Comparison of ENCODE assay signal across 1 cellular context in the genomic region with DNA sequence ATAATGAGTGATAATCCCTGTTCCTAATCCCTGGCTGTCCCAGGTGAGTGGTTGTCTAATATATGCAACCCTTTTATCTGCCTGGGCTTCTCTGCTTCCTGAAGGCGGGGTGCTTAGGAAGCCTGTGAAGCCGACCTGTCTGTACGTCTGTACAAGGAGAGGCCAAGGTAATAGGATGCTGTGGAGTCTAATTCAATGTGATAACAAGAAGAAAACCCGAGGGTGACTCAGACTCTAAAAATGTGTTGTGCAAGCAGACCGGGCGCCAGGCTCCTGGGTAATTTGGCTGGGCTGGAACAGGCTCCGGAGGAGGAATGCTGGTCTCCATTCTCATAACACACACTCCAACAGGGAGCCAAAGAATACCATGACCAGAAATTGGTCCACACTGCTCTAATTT.
TF ChIP-seq lines count a peak whose summit lies in the region.

No MANE protein-coding gene starts in this region.

TF ChIP-seq in K562, 482 proteins besides CTCF, POLR2A, EP300 and RAD21 (continued from another document and continues in another):
- TF ChIP-seq IRF2 (CRISPR knock-in tag; IDR thresholded peaks at IDR 0.05) (no peak), BRD4 (IDR thresholded peaks at IDR 0.05) (no peak), ARID1B (IDR thresholded peaks at IDR 0.05) (peak; percentile 60), RAD51 (IDR thresholded peaks at IDR 0.05; ENCODE audit: borderline replicate concordance, low read depth) (no peak), ZSCAN29 (IDR thresholded peaks at IDR 0.05) (no peak), ZBTB9 (CRISPR knock-in tag; IDR thresholded peaks at IDR 0.05) (no peak), ZBTB17 (CRISPR knock-in tag; IDR thresholded peaks at IDR 0.05) (no peak), CEBPB (tag; IDR thresholded peaks at IDR 0.05) (peak; percentile 95), LEF1 (IDR thresholded peaks at IDR 0.05) (no peak), CBFA2T2 (conservative IDR thresholded peaks at IDR 0.05) (0 out of 2 replicates have a peak, but pooled peaks have one; percentile 6), ZNF318 (IDR thresholded peaks at IDR 0.05; ENCODE audit: borderline replicate concordance in 1 of 2, low read depth in 1 of 2) (no peak), ZNF280B (CRISPR knock-in tag; IDR thresholded peaks at IDR 0.05) (no peak), SIX5 (IDR thresholded peaks at IDR 0.05; ENCODE audit: borderline replicate concordance in 1 of 2, insufficient read depth in 1 of 2, low read depth in 1 of 2, low read length in 2 of 2) (no peak), ZNF134 (CRISPR knock-in tag; conservative IDR thresholded peaks at IDR 0.05) (no peak), ZNF232 (CRISPR knock-in tag; IDR thresholded peaks at IDR 0.05) (no peak), ILF3 (IDR thresholded peaks at IDR 0.05; ENCODE audit: borderline replicate concordance) (no peak), NR2C2 (CRISPR knock-in tag; IDR thresholded peaks at IDR 0.05) (no peak), NR2C2 (tag; IDR thresholded peaks at IDR 0.05) (no peak), ATF1 (CRISPR knock-in tag; IDR thresholded peaks at IDR 0.05) (no peak), ATF1 (tag; IDR thresholded peaks at IDR 0.05) (no peak), EHMT2 (IDR thresholded peaks at IDR 0.05) (peak; percentile 23; the same call in 1 of the 2 replicates), THRB (CRISPR knock-in tag; conservative IDR thresholded peaks at IDR 0.05) (no peak), ESRRB (CRISPR knock-in tag; IDR thresholded peaks at IDR 0.05; ENCODE audit: borderline replicate concordance) (no peak), NCOR1 (IDR thresholded peaks at IDR 0.05) (no peak), NCOA2 (IDR thresholded peaks at IDR 0.05; ENCODE audit: partially characterized antibody in 2 of 2) (no peak), ZNF586 (CRISPR knock-in tag; conservative IDR thresholded peaks at IDR 0.05) (no peak)
- TF ChIP-seq, protein P1, sequence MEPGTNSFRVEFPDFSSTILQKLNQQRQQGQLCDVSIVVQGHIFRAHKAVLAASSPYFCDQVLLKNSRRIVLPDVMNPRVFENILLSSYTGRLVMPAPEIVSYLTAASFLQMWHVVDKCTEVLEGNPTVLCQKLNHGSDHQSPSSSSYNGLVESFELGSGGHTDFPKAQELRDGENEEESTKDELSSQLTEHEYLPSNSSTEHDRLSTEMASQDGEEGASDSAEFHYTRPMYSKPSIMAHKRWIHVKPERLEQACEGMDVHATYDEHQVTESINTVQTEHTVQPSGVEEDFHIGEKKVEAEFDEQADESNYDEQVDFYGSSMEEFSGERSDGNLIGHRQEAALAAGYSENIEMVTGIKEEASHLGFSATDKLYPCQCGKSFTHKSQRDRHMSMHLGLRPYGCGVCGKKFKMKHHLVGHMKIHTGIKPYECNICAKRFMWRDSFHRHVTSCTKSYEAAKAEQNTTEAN (CRISPR knock-in tag; IDR thresholded peaks at IDR 0.05), result no peak
- TF ChIP-seq, protein P2, sequence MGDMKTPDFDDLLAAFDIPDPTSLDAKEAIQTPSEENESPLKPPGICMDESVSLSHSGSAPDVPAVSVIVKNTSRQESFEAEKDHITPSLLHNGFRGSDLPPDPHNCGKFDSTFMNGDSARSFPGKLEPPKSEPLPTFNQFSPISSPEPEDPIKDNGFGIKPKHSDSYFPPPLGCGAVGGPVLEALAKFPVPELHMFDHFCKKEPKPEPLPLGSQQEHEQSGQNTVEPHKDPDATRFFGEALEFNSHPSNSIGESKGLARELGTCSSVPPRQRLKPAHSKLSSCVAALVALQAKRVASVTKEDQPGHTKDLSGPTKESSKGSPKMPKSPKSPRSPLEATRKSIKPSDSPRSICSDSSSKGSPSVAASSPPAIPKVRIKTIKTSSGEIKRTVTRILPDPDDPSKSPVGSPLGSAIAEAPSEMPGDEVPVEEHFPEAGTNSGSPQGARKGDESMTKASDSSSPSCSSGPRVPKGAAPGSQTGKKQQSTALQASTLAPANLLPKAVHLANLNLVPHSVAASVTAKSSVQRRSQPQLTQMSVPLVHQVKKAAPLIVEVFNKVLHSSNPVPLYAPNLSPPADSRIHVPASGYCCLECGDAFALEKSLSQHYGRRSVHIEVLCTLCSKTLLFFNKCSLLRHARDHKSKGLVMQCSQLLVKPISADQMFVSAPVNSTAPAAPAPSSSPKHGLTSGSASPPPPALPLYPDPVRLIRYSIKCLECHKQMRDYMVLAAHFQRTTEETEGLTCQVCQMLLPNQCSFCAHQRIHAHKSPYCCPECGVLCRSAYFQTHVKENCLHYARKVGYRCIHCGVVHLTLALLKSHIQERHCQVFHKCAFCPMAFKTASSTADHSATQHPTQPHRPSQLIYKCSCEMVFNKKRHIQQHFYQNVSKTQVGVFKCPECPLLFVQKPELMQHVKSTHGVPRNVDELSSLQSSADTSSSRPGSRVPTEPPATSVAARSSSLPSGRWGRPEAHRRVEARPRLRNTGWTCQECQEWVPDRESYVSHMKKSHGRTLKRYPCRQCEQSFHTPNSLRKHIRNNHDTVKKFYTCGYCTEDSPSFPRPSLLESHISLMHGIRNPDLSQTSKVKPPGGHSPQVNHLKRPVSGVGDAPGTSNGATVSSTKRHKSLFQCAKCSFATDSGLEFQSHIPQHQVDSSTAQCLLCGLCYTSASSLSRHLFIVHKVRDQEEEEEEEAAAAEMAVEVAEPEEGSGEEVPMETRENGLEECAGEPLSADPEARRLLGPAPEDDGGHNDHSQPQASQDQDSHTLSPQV (IDR thresholded peaks at IDR 0.05), result no peak; the same call in 1 of the 2 replicates
- TF ChIP-seq, protein P3, sequence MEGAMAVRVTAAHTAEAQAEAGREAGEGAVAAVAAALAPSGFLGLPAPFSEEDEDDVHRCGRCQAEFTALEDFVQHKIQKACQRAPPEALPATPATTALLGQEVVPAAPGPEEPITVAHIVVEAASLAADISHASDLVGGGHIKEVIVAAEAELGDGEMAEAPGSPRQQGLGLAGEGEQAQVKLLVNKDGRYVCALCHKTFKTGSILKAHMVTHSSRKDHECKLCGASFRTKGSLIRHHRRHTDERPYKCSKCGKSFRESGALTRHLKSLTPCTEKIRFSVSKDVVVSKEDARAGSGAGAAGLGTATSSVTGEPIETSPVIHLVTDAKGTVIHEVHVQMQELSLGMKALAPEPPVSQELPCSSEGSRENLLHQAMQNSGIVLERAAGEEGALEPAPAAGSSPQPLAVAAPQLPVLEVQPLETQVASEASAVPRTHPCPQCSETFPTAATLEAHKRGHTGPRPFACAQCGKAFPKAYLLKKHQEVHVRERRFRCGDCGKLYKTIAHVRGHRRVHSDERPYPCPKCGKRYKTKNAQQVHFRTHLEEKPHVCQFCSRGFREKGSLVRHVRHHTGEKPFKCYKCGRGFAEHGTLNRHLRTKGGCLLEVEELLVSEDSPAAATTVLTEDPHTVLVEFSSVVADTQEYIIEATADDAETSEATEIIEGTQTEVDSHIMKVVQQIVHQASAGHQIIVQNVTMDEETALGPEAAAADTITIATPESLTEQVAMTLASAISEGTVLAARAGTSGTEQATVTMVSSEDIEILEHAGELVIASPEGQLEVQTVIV (CRISPR knock-in tag; IDR thresholded peaks at IDR 0.05; ENCODE audit: borderline replicate concordance), result no peak
- TF ChIP-seq, protein P4, sequence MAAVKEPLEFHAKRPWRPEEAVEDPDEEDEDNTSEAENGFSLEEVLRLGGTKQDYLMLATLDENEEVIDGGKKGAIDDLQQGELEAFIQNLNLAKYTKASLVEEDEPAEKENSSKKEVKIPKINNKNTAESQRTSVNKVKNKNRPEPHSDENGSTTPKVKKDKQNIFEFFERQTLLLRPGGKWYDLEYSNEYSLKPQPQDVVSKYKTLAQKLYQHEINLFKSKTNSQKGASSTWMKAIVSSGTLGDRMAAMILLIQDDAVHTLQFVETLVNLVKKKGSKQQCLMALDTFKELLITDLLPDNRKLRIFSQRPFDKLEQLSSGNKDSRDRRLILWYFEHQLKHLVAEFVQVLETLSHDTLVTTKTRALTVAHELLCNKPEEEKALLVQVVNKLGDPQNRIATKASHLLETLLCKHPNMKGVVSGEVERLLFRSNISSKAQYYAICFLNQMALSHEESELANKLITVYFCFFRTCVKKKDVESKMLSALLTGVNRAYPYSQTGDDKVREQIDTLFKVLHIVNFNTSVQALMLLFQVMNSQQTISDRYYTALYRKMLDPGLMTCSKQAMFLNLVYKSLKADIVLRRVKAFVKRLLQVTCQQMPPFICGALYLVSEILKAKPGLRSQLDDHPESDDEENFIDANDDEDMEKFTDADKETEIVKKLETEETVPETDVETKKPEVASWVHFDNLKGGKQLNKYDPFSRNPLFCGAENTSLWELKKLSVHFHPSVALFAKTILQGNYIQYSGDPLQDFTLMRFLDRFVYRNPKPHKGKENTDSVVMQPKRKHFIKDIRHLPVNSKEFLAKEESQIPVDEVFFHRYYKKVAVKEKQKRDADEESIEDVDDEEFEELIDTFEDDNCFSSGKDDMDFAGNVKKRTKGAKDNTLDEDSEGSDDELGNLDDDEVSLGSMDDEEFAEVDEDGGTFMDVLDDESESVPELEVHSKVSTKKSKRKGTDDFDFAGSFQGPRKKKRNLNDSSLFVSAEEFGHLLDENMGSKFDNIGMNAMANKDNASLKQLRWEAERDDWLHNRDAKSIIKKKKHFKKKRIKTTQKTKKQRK (IDR thresholded peaks at IDR 0.05; ENCODE audit: borderline replicate concordance, low read depth, low read length), result no peak
